In the genomic region with DNA sequence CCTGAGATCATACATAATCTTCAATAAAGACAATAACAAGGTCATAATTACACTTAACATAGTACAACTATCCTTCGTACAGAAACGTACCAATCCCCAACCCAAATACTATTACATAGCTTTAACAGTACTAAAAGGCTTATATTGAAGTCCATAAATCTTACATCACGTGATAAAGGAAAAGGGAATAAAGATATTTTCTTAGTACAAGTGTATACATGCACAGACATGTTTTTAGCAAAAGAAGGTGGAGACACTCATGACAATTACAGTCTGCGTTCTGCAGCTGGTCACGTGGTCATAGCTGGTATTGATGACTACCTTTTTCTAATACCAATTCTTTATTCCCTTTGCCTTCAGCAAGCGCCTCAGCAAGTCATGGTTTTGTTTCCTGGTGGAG, we compare ENCODE assay signal across 8 cellular contexts.
"Had no signal": no experiment of that assay in that cellular context is flagged by ENCODE, and none has a peak within 500 bp of the region (broad histone marks: within the 10 kb centered on the region; RNA-seq: fewer than 3 reads in every experiment).

No MANE protein-coding gene starts in this region.

- H3K9ac ChIP-seq: KMS-11 had no signal

- ATAC-seq: GM23338 had no signal

- DNase-seq: H9, HCEC 1CT, IMR-90, KBM-7 had no signal

- H3K4me3 Mint-ChIP-seq: GM23338, H9 had no signal

- H3K27ac Mint-ChIP-seq: GM23338, H9 had no signal

- H3K27ac ChIP-seq: KMS-11 had no signal

- H3K4me3 ChIP-seq: GM23338 had no signal

- H3K4me2 ChIP-seq: GM23338, KMS-11 had no signal

- FAIRE-seq: H1, HTR-8/SVneo had no signal

- H3K9me3 Mint-ChIP-seq: GM23338, H9 had no signal
